20 cellular contexts compared by ENCODE assay signal in genomic region chr2:56313541-56313940, GRCh38.
DNase-seq lines count a peak whose midpoint lies in the region; ATAC-seq, FAIRE-seq and TF ChIP-seq lines count a peak whose summit lies in the region.
"Had no signal": no experiment of that assay in that cellular context is flagged by ENCODE, and none has a peak within 500 bp of the region (broad histone marks: within the 10 kb centered on the region; RNA-seq: fewer than 3 reads in every experiment).

No MANE protein-coding gene starts in this region.

- H3K36me3 Mint-ChIP-seq in naive thymus-derived CD8-positive, alpha-beta T cell: no peaks in the 10 kb centered on the region
- H3K36me3 Mint-ChIP-seq: CD4-positive, alpha-beta memory T cell; immature natural killer cell; stimulated activated naive B cell treated with anti-CD40 and anti-IgM and Interleukin-4, amounts not matched to agents 10 μg/mL and 1 μg/mL and 100 μg/mL, for 72 hours had no signal

- no peaks in the 10 kb centered on the region for H3K79me2 ChIP-seq in HepG2 (ENCODE audit: insufficient read depth, low read length)

- H4K20me1 ChIP-seq in HepG2 (ENCODE audit: insufficient read depth, low read length): no peaks in the 10 kb centered on the region

- no peak overlapping the region for H2AFZ ChIP-seq in HepG2 (ENCODE audit: low read length)

- H3K27ac ChIP-seq in heart left ventricle: peak overlapping the region in 10 of 12 donors; percentile 16 to 75 (median 65)
- H3K27ac ChIP-seq in right atrium auricular region: no peak overlapping the region
- H3K27ac ChIP-seq in HepG2 (ENCODE audit: extremely low read length, insufficient read depth, low read length): no peak overlapping the region
- peak overlapping the region; percentile 71 for H3K27ac ChIP-seq in temporal lobe (ENCODE audit: low read depth, low read length)
- H3K27ac ChIP-seq: sigmoid colon, tibial artery had no signal

- TF ChIP-seq EP300 in HepG2 (IDR thresholded peaks at IDR 0.05; ENCODE audit: low read depth in 2 of 2, low read length in 2 of 2) (no peak), HepG2 (CRISPR knock-in tag; IDR thresholded peaks at IDR 0.05; ENCODE audit: borderline replicate concordance) (no peak)

- H3K4me1 Mint-ChIP-seq in naive thymus-derived CD8-positive, alpha-beta T cell: no peaks in the 10 kb centered on the region
- H3K4me1 Mint-ChIP-seq: CD4-positive, alpha-beta memory T cell; immature natural killer cell; stimulated activated naive B cell treated with anti-CD40 and anti-IgM and Interleukin-4, amounts not matched to agents 10 μg/mL and 1 μg/mL and 100 μg/mL, for 72 hours had no signal

- H3K9ac ChIP-seq in HepG2 (ENCODE audit: insufficient read depth, low read depth, low read length): no peak overlapping the region

- no peak overlapping the region for H3K4me2 ChIP-seq in HepG2 (ENCODE audit: low read depth, low read length)

- H3K27me3 ChIP-seq in heart left ventricle: no peaks in the 10 kb centered on the region
- H3K27me3 ChIP-seq in right atrium auricular region: no peaks in the 10 kb centered on the region
- no peaks in the 10 kb centered on the region for H3K27me3 ChIP-seq in HepG2 (ENCODE audit: control insufficient read depth in 1 of 2, insufficient read depth in 2 of 2, low read length in 2 of 2)
- H3K27me3 ChIP-seq: breast epithelium, sigmoid colon, tibial artery had no signal

- intact Hi-C loops in heart left ventricle (cut with DNase I): loop anchor here in 2 of 10 donors (10.0 kb wide), 2 partner anchors 129 to 431 kb away; partner anchors contain the start of gene CCDC85A (in 2 of the 2)
- intact Hi-C loops in HepG2 (cut with micrococcal nuclease; ENCODE audit: unreplicated experiment): no loop called here

- no peak overlapping the region for H3K4me3 ChIP-seq in heart left ventricle
- no peak overlapping the region for H3K4me3 ChIP-seq in right atrium auricular region
- no peak overlapping the region for H3K4me3 ChIP-seq in HepG2 (replicated peaks in 1 of 3; ENCODE audit: insufficient read depth in 1 of 3, low read depth in 2 of 3, low read length in 3 of 3)
- H3K4me3 ChIP-seq: breast epithelium, sigmoid colon, tibial artery had no signal

- no peaks in the 10 kb centered on the region for H3K27me3 Mint-ChIP-seq in naive thymus-derived CD8-positive, alpha-beta T cell
- H3K27me3 Mint-ChIP-seq: activated CD8-positive, alpha-beta T cell treated with anti-CD3 and anti-CD28 coated beads for 36 hours; CD4-positive, alpha-beta memory T cell; stimulated activated naive B cell treated with anti-CD40 and anti-IgM and Interleukin-4, amounts not matched to agents 10 μg/mL and 1 μg/mL and 100 μg/mL, for 72 hours had no signal

- TF ChIP-seq RAD21 in HepG2 (CRISPR knock-in tag; IDR thresholded peaks at IDR 0.05): no peak

- H3K36me3 ChIP-seq in heart left ventricle (no peaks in the 10 kb centered on the region), right atrium auricular region (no peaks in the 10 kb centered on the region), HepG2 (replicated peaks in 1 of 2; ENCODE audit: control insufficient read depth in 1 of 2, insufficient read depth in 2 of 2, low read length in 2 of 2) (no peaks in the 10 kb centered on the region)
- H3K36me3 ChIP-seq: breast epithelium, sigmoid colon, tibial artery had no signal

- TF ChIP-seq POLR2A in heart left ventricle (IDR thresholded peaks at IDR 0.05) (no peak), HepG2 (IDR thresholded peaks at IDR 0.05; ENCODE audit: insufficient read depth in 1 of 2, low read depth in 2 of 2, low read length in 2 of 2) (no peak)

- 65 to 83% (median 73%) methylated on average over 1 of the region's 1 CpG for WGBS in heart left ventricle, 4 donors
- WGBS in HepG2 (ENCODE audit: low lambda C conversion rate): 0% methylated on average over 1 of the region's 1 CpG

- no peak for FAIRE-seq in HepG2 (lab: Jason Lieb, UNC)
- FAIRE-seq: endothelial cell of umbilical vein had no signal

- POLR2A ChIA-PET in HepG2 (lab: Yijun Ruan, JAX): no interaction called here
- POLR2A ChIA-PET in naive thymus-derived CD8-positive, alpha-beta T cell (lab: Charles Lee): no interaction called here

- no peak overlapping the region for H3K4me3 Mint-ChIP-seq in naive thymus-derived CD8-positive, alpha-beta T cell
- H3K4me3 Mint-ChIP-seq: activated CD8-positive, alpha-beta T cell treated with anti-CD3 and anti-CD28 coated beads for 36 hours; CD4-positive, alpha-beta memory T cell; immature natural killer cell; stimulated activated naive B cell treated with anti-CD40 and anti-IgM and Interleukin-4, amounts not matched to agents 10 μg/mL and 1 μg/mL and 100 μg/mL, for 72 hours had no signal

- no peak overlapping the region for H3K27ac Mint-ChIP-seq in naive thymus-derived CD8-positive, alpha-beta T cell
- H3K27ac Mint-ChIP-seq: activated CD8-positive, alpha-beta T cell treated with anti-CD3 and anti-CD28 coated beads for 36 hours; CD4-positive, alpha-beta memory T cell; immature natural killer cell; stimulated activated naive B cell treated with anti-CD40 and anti-IgM and Interleukin-4, amounts not matched to agents 10 μg/mL and 1 μg/mL and 100 μg/mL, for 72 hours had no signal

- CTCF ChIA-PET in HepG2 (lab: Yijun Ruan, JAX; ENCODE audit: low intra/inter-chr PET ratio, low total read pairs): no interaction called here

- ATAC-seq in heart left ventricle (no peak), HepG2 (peak; percentile 77)
- no peak for ATAC-seq in naive thymus-derived CD8-positive, alpha-beta T cell
- ATAC-seq: activated CD8-positive, alpha-beta T cell treated with anti-CD3 and anti-CD28 coated beads for 36 hours; HCT116; stimulated activated naive B cell treated with anti-CD40 and anti-IgM and Interleukin-4, amounts not matched to agents 10 μg/mL and 1 μg/mL and 100 μg/mL, for 72 hours had no signal

- H3K9me3 Mint-ChIP-seq in naive thymus-derived CD8-positive, alpha-beta T cell: peaks cover 0 to 13% (median 2%) of the 10 kb centered on the region in 9 donors
- H3K9me3 Mint-ChIP-seq: stimulated activated naive B cell treated with anti-CD40 and anti-IgM and Interleukin-4, amounts not matched to agents 10 μg/mL and 1 μg/mL and 100 μg/mL, for 72 hours had no signal

- DNase-seq in heart left ventricle (no peak), right atrium auricular region (ENCODE audit: low spot score) (no peak), NCI-H446 (lab: John Stamatoyannopoulos, UW) (peak; percentile 67 to 92), HepG2 (ENCODE audit: low spot score) (peak; percentile 9), NOMO-1 treated with DMSO at 0.1 percent for 48 hours (lab: John Stamatoyannopoulos, UW; ENCODE audit: unreplicated experiment) (no peak)
- no peak for DNase-seq in naive thymus-derived CD8-positive, alpha-beta T cell
- DNase-seq in stimulated activated CD4-positive, alpha-beta T cell treated with anti-CD3 and anti-CD28 coated beads, Interleukin-2, amount 100 ng/mL, for 48 hours: no peak
- DNase-seq: activated CD8-positive, alpha-beta T cell treated with anti-CD3 and anti-CD28 coated beads for 36 hours; activated gamma-delta T cell treated with Interleukin-2 at 50 U/mL for 16 hours; CD4-positive, alpha-beta memory T cell; immature natural killer cell; Kasumi-1; NCI-H1092; sigmoid colon; stimulated activated naive B cell treated with anti-CD40 and anti-IgM and Interleukin-4, amounts not matched to agents 10 μg/mL and 1 μg/mL and 100 μg/mL, for 72 hours; tibial artery had no signal

- TF ChIP-seq CTCF in heart left ventricle (IDR thresholded peaks at IDR 0.05) (no peak), right atrium auricular region (IDR thresholded peaks at IDR 0.05) (no peak), HepG2 (CRISPR knock-in tag; IDR thresholded peaks at IDR 0.05) (no peak)

- no peaks in the 10 kb centered on the region for H3K9me3 ChIP-seq in heart left ventricle
- H3K9me3 ChIP-seq in right atrium auricular region: no peaks in the 10 kb centered on the region
- H3K9me3 ChIP-seq in HepG2 (ENCODE audit: low read length): no peaks in the 10 kb centered on the region
- H3K9me3 ChIP-seq: breast epithelium, sigmoid colon, tibial artery had no signal

- H3K4me1 ChIP-seq in heart left ventricle: peaks cover 0 to 30% (median 10%) of the 10 kb centered on the region in 12 donors
- peaks cover 0 to 6% of the 10 kb centered on the region in 2 donors for H3K4me1 ChIP-seq in right atrium auricular region
- no peaks in the 10 kb centered on the region for H3K4me1 ChIP-seq in HepG2 (ENCODE audit: insufficient read depth, low read length)
- H3K4me1 ChIP-seq: breast epithelium, tibial artery had no signal

- in situ Hi-C loops in HepG2 (cut with HindIII; ENCODE audit: extremely low pct_ligation_motif_present, low pct_unique_long_range_greater_than_20kb): no loop called here

- no TSS peak for BruUV-seq in HepG2 (replicated peaks; lab: Mats Ljungman, UMichigan)

TF ChIP-seq in HepG2, 621 proteins besides CTCF, POLR2A, EP300 and RAD21:
- peak; percentile 26 for TF ChIP-seq RFX1 (IDR thresholded peaks at IDR 0.05)
- TF ChIP-seq, protein P1, sequence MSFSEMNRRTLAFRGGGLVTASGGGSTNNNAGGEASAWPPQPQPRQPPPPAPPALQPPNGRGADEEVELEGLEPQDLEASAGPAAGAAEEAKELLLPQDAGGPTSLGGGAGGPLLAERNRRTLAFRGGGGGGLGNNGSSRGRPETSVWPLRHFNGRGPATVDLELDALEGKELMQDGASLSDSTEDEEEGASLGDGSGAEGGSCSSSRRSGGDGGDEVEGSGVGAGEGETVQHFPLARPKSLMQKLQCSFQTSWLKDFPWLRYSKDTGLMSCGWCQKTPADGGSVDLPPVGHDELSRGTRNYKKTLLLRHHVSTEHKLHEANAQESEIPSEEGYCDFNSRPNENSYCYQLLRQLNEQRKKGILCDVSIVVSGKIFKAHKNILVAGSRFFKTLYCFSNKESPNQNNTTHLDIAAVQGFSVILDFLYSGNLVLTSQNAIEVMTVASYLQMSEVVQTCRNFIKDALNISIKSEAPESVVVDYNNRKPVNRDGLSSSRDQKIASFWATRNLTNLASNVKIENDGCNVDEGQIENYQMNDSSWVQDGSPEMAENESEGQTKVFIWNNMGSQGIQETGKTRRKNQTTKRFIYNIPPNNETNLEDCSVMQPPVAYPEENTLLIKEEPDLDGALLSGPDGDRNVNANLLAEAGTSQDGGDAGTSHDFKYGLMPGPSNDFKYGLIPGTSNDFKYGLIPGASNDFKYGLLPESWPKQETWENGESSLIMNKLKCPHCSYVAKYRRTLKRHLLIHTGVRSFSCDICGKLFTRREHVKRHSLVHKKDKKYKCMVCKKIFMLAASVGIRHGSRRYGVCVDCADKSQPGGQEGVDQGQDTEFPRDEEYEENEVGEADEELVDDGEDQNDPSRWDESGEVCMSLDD (CRISPR knock-in tag; IDR thresholded peaks at IDR 0.05; ENCODE audit: borderline replicate concordance): no peak

Comparison
In these comparisons a context has a peak if more than half of its experiments do, and no peak if none do; other contexts are left out.
1. H3K27ac ChIP-seq: peak in heart left ventricle (10 of 12) and temporal lobe (single experiment); none in right atrium auricular region (0 of 2) and HepG2 (single experiment).
2. DNase-seq: peak in NCI-H446 (2 of 2) and HepG2 (single experiment); none in heart left ventricle (0 of 5), right atrium auricular region (single experiment), naive thymus-derived CD8-positive, alpha-beta T cell (0 of 10), stimulated activated CD4-positive, alpha-beta T cell treated with anti-CD3 and anti-CD28 coated beads, Interleukin-2, amount 100 ng/mL, for 48 hours (0 of 2) and NOMO-1 treated with DMSO at 0.1 percent for 48 hours (single experiment).